Comparison of ENCODE assay signal across 14 cellular contexts in the genomic region with DNA sequence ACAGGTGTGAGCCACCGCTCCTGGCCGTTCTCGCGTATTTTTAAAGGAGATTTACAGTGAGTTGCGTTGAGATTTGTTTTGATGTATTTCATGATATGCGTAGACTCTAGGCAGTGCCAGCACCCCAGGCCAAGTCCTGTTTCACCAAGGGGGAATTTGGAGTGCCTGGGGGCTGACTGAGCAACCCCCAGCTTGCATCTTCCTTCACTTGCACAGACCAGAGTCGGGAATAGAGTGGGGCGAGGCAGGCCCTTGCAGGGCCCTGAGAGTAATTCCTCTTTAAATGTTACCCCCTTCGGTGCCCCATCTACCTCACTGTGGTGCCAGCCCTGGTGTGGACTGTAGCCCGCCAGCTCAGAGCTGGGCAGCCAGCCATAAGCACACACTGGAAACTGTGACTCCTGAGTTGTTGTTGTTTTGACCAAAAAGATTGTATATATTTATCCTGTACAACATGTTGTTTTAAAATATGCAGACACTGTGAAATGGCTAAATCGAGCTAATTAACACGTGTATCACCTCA.
"Had no signal": no experiment of that assay in that cellular context is flagged by ENCODE, and none has a peak within 500 bp of the region (broad histone marks: within the 10 kb centered on the region; RNA-seq: fewer than 3 reads in every experiment).

No MANE protein-coding gene starts in this region.

- H3K4me1 ChIP-seq: breast epithelium, gastrocnemius medialis, vagina had no signal

- H3K27me3 ChIP-seq: upper lobe of left lung, vagina had no signal

- H3K4me3 ChIP-seq: breast epithelium, dorsolateral prefrontal cortex, esophagus muscularis mucosa, gastrocnemius medialis, upper lobe of left lung, vagina had no signal

- H3K27ac ChIP-seq: breast epithelium, dorsolateral prefrontal cortex, esophagus muscularis mucosa, gastrocnemius medialis, upper lobe of left lung, vagina had no signal

- H3K9me3 ChIP-seq: breast epithelium, esophagus muscularis mucosa, gastrocnemius medialis, upper lobe of left lung, vagina had no signal

- ATAC-seq: gastrocnemius medialis had no signal

- DNase-seq: central memory CD4-positive, alpha-beta T cell; cortex of kidney; effector memory CD4-positive, alpha-beta T cell; gastrocnemius medialis; immature natural killer cell; mammary epithelial cell; nephron progenitor cell; stimulated activated CD4-positive, alpha-beta T cell treated with anti-CD3 and anti-CD28 coated beads, Interleukin-2, amount 100 ng/mL, for 48 hours; stimulated activated naive CD4-positive, alpha-beta T cell treated with Interleukin-2 at 50 U/mL for 16 hours; upper lobe of left lung had no signal

- H3K36me3 ChIP-seq: breast epithelium, esophagus muscularis mucosa, gastrocnemius medialis, upper lobe of left lung, vagina had no signal
